Comparison of ENCODE assay signal across 1 cellular context in genomic region chr11:2100361-2101170, GRCh38.
TF ChIP-seq lines count a peak whose summit lies in the region.

No MANE protein-coding gene starts in this region.

TF ChIP-seq in HepG2, 621 proteins besides CTCF, POLR2A, EP300 and RAD21:
- TF ChIP-seq TBX3 (IDR thresholded peaks at IDR 0.05; ENCODE audit: borderline replicate concordance) (no peak), GABPA (IDR thresholded peaks at IDR 0.05; ENCODE audit: low read depth, low read length) (peak; percentile 19; the same call in 1 of the 2 replicates), GABPA (CRISPR knock-in tag; IDR thresholded peaks at IDR 0.05; ENCODE audit: low read depth) (no peak), GABPB1 (CRISPR knock-in tag; IDR thresholded peaks at IDR 0.05) (peak; percentile 30; the same call in 1 of the 2 replicates), ZNF24 (IDR thresholded peaks at IDR 0.05) (no peak), ZNF501 (CRISPR knock-in tag; IDR thresholded peaks at IDR 0.05) (no peak), ZNF329 (CRISPR knock-in tag; IDR thresholded peaks at IDR 0.05; ENCODE audit: low read depth) (no peak), ZNF34 (CRISPR knock-in tag; IDR thresholded peaks at IDR 0.05; ENCODE audit: borderline replicate concordance) (no peak), ZFP91 (CRISPR knock-in tag; IDR thresholded peaks at IDR 0.05; ENCODE audit: borderline replicate concordance) (0 out of 2 replicates have a peak, but pooled peaks have one; percentile 18), ZNF776 (CRISPR knock-in tag; IDR thresholded peaks at IDR 0.05) (no peak), PATZ1 (CRISPR knock-in tag; IDR thresholded peaks at IDR 0.05) (peak; percentile 50; the same call in 1 of the 2 replicates), RORA (CRISPR knock-in tag; IDR thresholded peaks at IDR 0.05) (no peak), CREB1 (IDR thresholded peaks at IDR 0.05) (peak; percentile 49), CREB1 (CRISPR knock-in tag; IDR thresholded peaks at IDR 0.05) (no peak), CBX1 (IDR thresholded peaks at IDR 0.05; ENCODE audit: low read depth) (no peak), JDP2 (CRISPR knock-in tag; IDR thresholded peaks at IDR 0.05; ENCODE audit: borderline replicate concordance) (no peak)
